In genomic region chr1:211579434-211580302, GRCh38 we compare ENCODE assay signal across 8 cellular contexts.
DNase-seq lines count a peak whose midpoint lies in the region; TF ChIP-seq lines count a peak whose summit lies in the region.

No MANE protein-coding gene starts in this region.

- POLR2A ChIA-PET in HEK293T (lab: Yijun Ruan, JAX): interaction anchor here (0.8 to 1.4 kb wide), 6 partner anchors 11 to 456 kb away, joined by 3 to 4 read pairs (median 3); partner anchors contain the start of genes DTL and INTS7

- peaks cover 22% of the 10 kb centered on the region for H3K27me3 Mint-ChIP-seq in nephron progenitor cell (ENCODE audit: low read depth, poor library complexity)

- H3K27ac Mint-ChIP-seq in nephron progenitor cell: no peak overlapping the region

- peak overlapping the region; percentile 81 for H3K4me3 Mint-ChIP-seq in nephron progenitor cell

- peak overlapping the region; percentile 65 for H3K27ac ChIP-seq in 22Rv1

- no peak for TF ChIP-seq CTCF in 22Rv1 (IDR thresholded peaks at IDR 0.05)
- TF ChIP-seq CTCF in GM10266 (IDR thresholded peaks at IDR 0.05; ENCODE audit: control insufficient read depth, insufficient read depth, low read depth, missing control alignments): peak; percentile 4
- no peak for TF ChIP-seq CTCF in LNCaP clone FGC (IDR thresholded peaks at IDR 0.05; ENCODE audit: control insufficient read depth, extremely low read depth, insufficient read depth)
- TF ChIP-seq CTCF in epithelial cell of esophagus (IDR thresholded peaks at IDR 0.05; ENCODE audit: insufficient read depth, low read depth, low read length, missing control alignments): no peak
- TF ChIP-seq CTCF in nephron progenitor cell (IDR thresholded peaks at IDR 0.05): no peak

- H3K9me3 Mint-ChIP-seq in nephron progenitor cell: no peaks in the 10 kb centered on the region

- H3K4me1 Mint-ChIP-seq in nephron progenitor cell: peaks cover 49% of the 10 kb centered on the region

- no peak for DNase-seq in GM10266 (ENCODE audit: extremely low spot score)
- DNase-seq in HEK293T (ENCODE audit: extremely low spot score): peak; percentile 75
- no peak for DNase-seq in LNCaP clone FGC (ENCODE audit: low read depth)
- DNase-seq in SW480 (ENCODE audit: low spot score): peak; percentile 86
- DNase-seq in epithelial cell of esophagus (ENCODE audit: low read depth): peak; percentile 52
- DNase-seq in nephron progenitor cell: peak; percentile 90
- no peak for DNase-seq in central memory CD4-positive, alpha-beta T cell

- CTCF ChIA-PET in HEK293T (lab: Yijun Ruan, JAX): interaction anchor here (1.1 to 1.2 kb wide), 2 partner anchors 20 to 45 kb away, joined by 3 read pairs; no protein-coding TSS in a partner anchor

- H3K36me3 Mint-ChIP-seq in nephron progenitor cell (ENCODE audit: low read depth): peaks cover 6% of the 10 kb centered on the region

- H3K4me3 ChIP-seq in LNCaP clone FGC (ENCODE audit: low read depth, low read length) (peak overlapping the region; percentile 72), epithelial cell of esophagus (ENCODE audit: low read length) (peak overlapping the region; percentile 52)

TF ChIP-seq in HEK293T, 16 proteins besides CTCF, POLR2A, EP300 and RAD21:
- no peak for TF ChIP-seq ZNF384 (IDR thresholded peaks at IDR 0.05)
- TF ChIP-seq L3MBTL2 (conservative IDR thresholded peaks at IDR 0.05): no peak; the same call in 1 of the 2 replicates
- TF ChIP-seq CTBP1 (IDR thresholded peaks at IDR 0.05; ENCODE audit: borderline replicate concordance): no peak
- TF ChIP-seq ELF4 (IDR thresholded peaks at IDR 0.05): no peak
- 0 out of 2 replicates have a peak, but pooled peaks have one; percentile 6 for TF ChIP-seq ARNT (IDR thresholded peaks at IDR 0.05)
- no peak for TF ChIP-seq TARDBP (IDR thresholded peaks at IDR 0.05)
TF ChIP-seq in HEK293T: peak in this region for 1.

Comparison
In these comparisons a context has a peak if more than half of its experiments do, and no peak if none do; other contexts are left out.
1. DNase-seq: peak in HEK293T (single experiment), SW480 (single experiment), epithelial cell of esophagus (single experiment) and nephron progenitor cell (single experiment); none in GM10266 (single experiment), LNCaP clone FGC (single experiment) and central memory CD4-positive, alpha-beta T cell (single experiment).